8 cellular contexts compared by ENCODE assay signal in the genomic region with DNA sequence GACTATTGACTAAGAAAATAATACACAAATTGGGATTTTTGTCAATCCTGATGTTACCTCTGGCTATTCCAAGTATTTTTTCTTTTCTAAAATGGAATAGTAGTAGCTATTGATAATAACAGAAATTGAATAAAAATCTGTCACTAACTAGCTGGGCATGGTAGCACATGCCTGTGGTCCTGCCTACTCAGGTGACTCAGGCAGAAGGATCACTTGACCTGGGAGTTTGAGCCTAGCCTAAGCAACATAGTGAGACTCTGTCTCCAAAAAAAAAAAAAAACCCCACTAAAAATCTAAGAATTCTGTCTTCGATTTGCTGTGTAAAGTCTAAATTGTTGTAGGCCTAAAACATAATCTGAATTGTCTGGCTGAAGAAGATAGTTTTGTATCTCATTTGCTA.
"Had no signal": no experiment of that assay in that cellular context is flagged by ENCODE, and none has a peak within 500 bp of the region (broad histone marks: within the 10 kb centered on the region; RNA-seq: fewer than 3 reads in every experiment).

No MANE protein-coding gene starts in this region.

- H3K27ac Mint-ChIP-seq: HFFc6 had no signal

- FAIRE-seq: HTR-8/SVneo, K562 had no signal

- DNase-seq: GM23248, GOT3, H7, HFFc6, IMR-90 had no signal

- H3K4me3 ChIP-seq: GM23248, HAP-1, K562 had no signal

- H3K9me3 ChIP-seq: HAP-1 had no signal

- ATAC-seq: K562 had no signal

- H3K4me3 Mint-ChIP-seq: HFFc6 had no signal

- H3K36me3 ChIP-seq: HAP-1 had no signal

- H3K27ac ChIP-seq: GM23248 had no signal

- H3K9me3 Mint-ChIP-seq: HFFc6 had no signal

- H3K4me1 ChIP-seq: HAP-1 had no signal
